Comparison of ENCODE assay signal across 22 cellular contexts in the genomic region with DNA sequence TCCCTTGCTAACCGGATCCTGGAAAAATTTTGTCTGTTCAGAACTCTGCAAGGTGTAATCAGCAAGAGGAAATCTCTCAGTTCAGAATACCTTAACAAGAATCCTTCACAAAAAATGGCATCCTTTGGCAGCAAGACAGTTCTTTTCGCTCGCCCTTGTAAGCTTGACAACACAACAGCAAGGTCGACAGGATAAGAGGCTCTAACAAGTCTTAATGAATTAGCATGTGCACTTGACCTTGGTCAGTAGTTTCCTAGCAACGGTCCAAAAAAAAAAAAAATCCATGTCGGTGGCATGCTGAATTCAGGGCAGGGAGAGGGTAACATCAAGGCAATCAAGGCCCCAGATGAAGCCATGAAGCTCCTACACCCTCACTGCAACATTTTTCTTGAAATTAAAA.
"Had no signal": no experiment of that assay in that cellular context is flagged by ENCODE, and none has a peak within 500 bp of the region (broad histone marks: within the 10 kb centered on the region; RNA-seq: fewer than 3 reads in every experiment).

No MANE protein-coding gene starts in this region.

- DNase-seq: activated CD4-positive, alpha-beta memory T cell treated with anti-CD3 and anti-CD28 coated beads for 36 hours; activated CD4-positive, alpha-beta T cell treated with anti-CD3 and anti-CD28 coated beads for 48 hours; activated CD4-positive, CD25-positive, alpha-beta regulatory T cell treated with anti-CD3 and anti-CD28 coated beads, Interleukin-2, amount 50 U/mL, for 72 hours; activated CD8-positive, alpha-beta memory T cell treated with anti-CD3 and anti-CD28 coated beads for 24 hours; activated effector memory CD4-positive, alpha-beta T cell treated with anti-CD3 and anti-CD28 coated beads, Interleukin-2, amount 50 U/mL, for 16 hours; activated naive CD4-positive, alpha-beta T cell treated with Interleukin-2 at 50 U/mL for 16 hours; activated naive CD8-positive, alpha-beta T cell treated with anti-CD3 and anti-CD28 coated beads, Interleukin-2, amount 50 U/mL, for 24 hours; activated T-cell treated with anti-CD3 and anti-CD28 coated beads, Interleukin-2, amount 50 U/mL, for 4 hours; amniotic stem cell; body of pancreas; NCI-H187; NCI-H2081; NCI-H2171; NCI-H2227 treated with DMSO at 0.1 percent for 48 hours; NCI-H446 treated with DMSO at 0.1 percent for 48 hours; NCI-H526 treated with DMSO at 0.1 percent for 48 hours; PC-3; SHP77 treated with DMSO at 0.1 percent for 48 hours; T-helper 17 cell; T-helper 9 cell had no signal

- H3K4me2 ChIP-seq: KMS-11 had no signal

- H3K4me1 ChIP-seq: ascending aorta, body of pancreas had no signal

- H3K9me3 ChIP-seq: ascending aorta, body of pancreas had no signal

- H3K27me3 ChIP-seq: ascending aorta, body of pancreas had no signal

- H3K27ac ChIP-seq: ascending aorta, body of pancreas, KMS-11 had no signal

- H3K36me3 ChIP-seq: ascending aorta had no signal

- H3K4me3 ChIP-seq: ascending aorta, body of pancreas had no signal
